Comparison of ENCODE assay signal across 34 cellular contexts in genomic region chr1:36503159-36503558, GRCh38. TPM values are rescaled to one million over a fixed set of nuclear protein-coding genes. Genes with fewer than 3 reads are reported as not detected.
DNase-seq lines count a peak whose midpoint lies in the region; ATAC-seq, FAIRE-seq and TF ChIP-seq lines count a peak whose summit lies in the region.
"Had no signal": no experiment of that assay in that cellular context is flagged by ENCODE, and none has a peak within 500 bp of the region (broad histone marks: within the 10 kb centered on the region; RNA-seq: fewer than 3 reads in every experiment).

No MANE protein-coding gene starts in this region.

- POLR2A ChIA-PET in HepG2 (lab: Yijun Ruan, JAX), result no interaction called here

- WGBS in HepG2 (ENCODE audit: low lambda C conversion rate), result 0% methylated on average over 1 of the region's 1 CpG
- 33% methylated on average over 1 of the region's 1 CpG for WGBS in right lobe of liver (ENCODE audit: insufficient coverage, low coverage, low lambda C conversion rate, missing lambda C conversion rate)

- intact Hi-C loops in HepG2 (cut with micrococcal nuclease; ENCODE audit: unreplicated experiment) (no loop called here), right lobe of liver (cut with DNase I) (no loop called here)

- no peaks in the 10 kb centered on the region for H3K79me2 ChIP-seq in HepG2 (ENCODE audit: insufficient read depth, low read length)

- H3K4me2 ChIP-seq in HepG2 (ENCODE audit: low read depth, low read length), result no peak overlapping the region; the same call in 1 of the 2 replicates
- H3K4me2 ChIP-seq: A549; BLaER1; BLaER1 treated with 17β-estradiol and CSF1 and Interleukin-3, amounts not matched to agents 10 nM and 100 nM had no signal

- DNase-seq in HepG2 (ENCODE audit: low spot score), result no peak
- no peak for DNase-seq in right lobe of liver
- DNase-seq: 8988T; ACHN; AML-193; BE2C; C1 segment of cervical spinal cord; Caco-2; Calu3; CD4-positive, alpha-beta memory T cell; CD4-positive, alpha-beta T cell; CD4-positive, CD25-positive, alpha-beta regulatory T cell; CD8-positive, alpha-beta T cell; COR-L47; DMS 273 treated with DMSO at 0.1 percent for 48 hours; DMS153; DMS53; DMS79; DMS79 treated with DMSO at 0.1 percent for 48 hours; DND-41; EL had no signal

- ATAC-seq in HepG2, result no peak
- no peak for ATAC-seq in right lobe of liver
- ATAC-seq: A549; CD8-positive, alpha-beta T cell had no signal

- in situ Hi-C loops in HepG2 (cut with HindIII; ENCODE audit: extremely low pct_ligation_motif_present, low pct_unique_long_range_greater_than_20kb), result no loop called here

- no peak overlapping the region for H3K27ac ChIP-seq in HepG2 (ENCODE audit: extremely low read length, insufficient read depth, low read length)
- no peak overlapping the region for H3K27ac ChIP-seq in right lobe of liver
- H3K27ac ChIP-seq: 22Rv1; A549; BLaER1; BLaER1 treated with 17β-estradiol and CSF1 and Interleukin-3, amounts not matched to agents 10 nM and 100 nM; C4-2B had no signal

- no peak for TF ChIP-seq EP300 in HepG2 (IDR thresholded peaks at IDR 0.05; ENCODE audit: low read depth in 2 of 2, low read length in 2 of 2)
- no peak for TF ChIP-seq EP300 in HepG2 (CRISPR knock-in tag; IDR thresholded peaks at IDR 0.05; ENCODE audit: borderline replicate concordance)

- no peak for FAIRE-seq in HepG2 (lab: Jason Lieb, UNC)
- FAIRE-seq: A204.1, A549, D721Med had no signal

- CTCF ChIA-PET in HepG2 (lab: Yijun Ruan, JAX; ENCODE audit: low intra/inter-chr PET ratio, low total read pairs), result no interaction called here

- no peak overlapping the region for H2AFZ ChIP-seq in HepG2 (ENCODE audit: low read length)

- H3K9me3 ChIP-seq in HepG2 (ENCODE audit: low read length) (no peaks in the 10 kb centered on the region), right lobe of liver (no peaks in the 10 kb centered on the region)
- H3K9me3 ChIP-seq: A549, BE2C, BLaER1, Caco-2 had no signal

- TF ChIP-seq CTCF in HepG2 (CRISPR knock-in tag; IDR thresholded peaks at IDR 0.05) (no peak), right lobe of liver (IDR thresholded peaks at IDR 0.05) (no peak)

- TF ChIP-seq RAD21 in HepG2 (CRISPR knock-in tag; IDR thresholded peaks at IDR 0.05), result no peak

- TF ChIP-seq POLR2A in HepG2 (IDR thresholded peaks at IDR 0.05; ENCODE audit: insufficient read depth in 1 of 2, low read depth in 2 of 2, low read length in 2 of 2), result no peak
- TF ChIP-seq POLR2A in right lobe of liver (IDR thresholded peaks at IDR 0.05), result no peak

- no peak overlapping the region for H3K4me3 ChIP-seq in HepG2 (replicated peaks in 1 of 3; ENCODE audit: insufficient read depth in 1 of 3, low read depth in 2 of 3, low read length in 3 of 3)
- H3K4me3 ChIP-seq in right lobe of liver, result no peak overlapping the region
- H3K4me3 ChIP-seq: A549; BLaER1; BLaER1 treated with 17β-estradiol and CSF1 and Interleukin-3, amounts not matched to agents 10 nM and 100 nM had no signal

- H3K9ac ChIP-seq in HepG2 (ENCODE audit: insufficient read depth, low read depth, low read length), result no peak overlapping the region
- H3K9ac ChIP-seq: BLaER1; BLaER1 treated with 17β-estradiol and CSF1 and Interleukin-3, amounts not matched to agents 10 nM and 100 nM had no signal

- BruUV-seq in HepG2 (replicated peaks; lab: Mats Ljungman, UMichigan), result no TSS peak

- no peaks in the 10 kb centered on the region for H4K20me1 ChIP-seq in HepG2 (ENCODE audit: insufficient read depth, low read length)
- H4K20me1 ChIP-seq: BLaER1; BLaER1 treated with 17β-estradiol and CSF1 and Interleukin-3, amounts not matched to agents 10 nM and 100 nM had no signal

- H3K4me1 ChIP-seq in HepG2 (ENCODE audit: insufficient read depth, low read length) (peaks cover 52% of the 10 kb centered on the region), right lobe of liver (no peaks in the 10 kb centered on the region)
- H3K4me1 ChIP-seq: BE2C; BLaER1 treated with 17β-estradiol and CSF1 and Interleukin-3, amounts not matched to agents 10 nM and 100 nM; Caco-2 had no signal

- H3K36me3 ChIP-seq in HepG2 (replicated peaks in 1 of 2; ENCODE audit: control insufficient read depth in 1 of 2, insufficient read depth in 2 of 2, low read length in 2 of 2) (no peaks in the 10 kb centered on the region), right lobe of liver (no peaks in the 10 kb centered on the region)
- H3K36me3 ChIP-seq: BE2C; BLaER1; BLaER1 treated with 17β-estradiol and CSF1 and Interleukin-3, amounts not matched to agents 10 nM and 100 nM had no signal

- H3K27me3 ChIP-seq in HepG2 (ENCODE audit: control insufficient read depth in 1 of 2, insufficient read depth in 2 of 2, low read length in 2 of 2), result no peaks in the 10 kb centered on the region
- no peaks in the 10 kb centered on the region for H3K27me3 ChIP-seq in right lobe of liver
- H3K27me3 ChIP-seq: BE2C; BLaER1; BLaER1 treated with 17β-estradiol and CSF1 and Interleukin-3, amounts not matched to agents 10 nM and 100 nM had no signal

RNA-seq across cellular contexts. Expression of gene CSF3R, which starts 20.4 kb away (rescaled TPM):
- total RNA-seq in HepG2 (2016; rRNA removed; fragmentation: Illumina TruSeq; extraction: Trizol) (3.5 and 11.9 TPM in 2 replicates), right lobe of liver (10 to 100 TPM in 3 of 6 experiments, 1 to 10 TPM in 3; 4.1 to 14.0 (median 9.5) TPM)
- 2.8 and 3.1 TPM in 2 replicates for total RNA-seq in HepG2 (2016; cell fraction: cytosol; rRNA removed; fragmentation: Illumina TruSeq; extraction: Trizol; ENCODE audit: low read depth)
- 3.2 and 11.8 TPM in 2 replicates for total RNA-seq in HepG2 (2016; cell fraction: insoluble cytoplasmic fraction; rRNA removed; fragmentation: Illumina TruSeq; extraction: Trizol)
- 5.6 and 6.3 TPM in 2 replicates for total RNA-seq in HepG2 (2016; cell fraction: membrane; rRNA removed; fragmentation: Illumina TruSeq; extraction: Trizol)
- total RNA-seq in HepG2 (2016; cell fraction: nucleus; rRNA removed; fragmentation: Illumina TruSeq; extraction: Trizol), result 17.4 and 18.5 TPM in 2 replicates
- polyA plus RNA-seq in HepG2 (2011; rRNA removed), result 28.8 and 45.4 TPM in 2 replicates
- polyA plus RNA-seq in HepG2 (2011; cell fraction: cytosol; rRNA removed), result 14.7 and 16.4 TPM in 2 replicates
- 91.0 and 108 TPM in 2 replicates for polyA plus RNA-seq in HepG2 (2011; cell fraction: nucleus; rRNA removed)
- 30.0 and 40.7 TPM in 2 replicates for polyA plus RNA-seq in HepG2 (2012)
- polyA plus RNA-seq in HepG2 (2016; cell fraction: cytosol; fragmentation: Illumina TruSeq; extraction: Trizol; ENCODE audit: low read depth), result 2.0 and 2.5 TPM in 2 replicates
- polyA plus RNA-seq in HepG2 (2016; cell fraction: insoluble cytoplasmic fraction; fragmentation: Illumina TruSeq; extraction: Trizol; ENCODE audit: low read depth), result 5.0 and 5.6 TPM in 2 replicates
- polyA plus RNA-seq in HepG2 (2016; cell fraction: membrane; fragmentation: Illumina TruSeq; extraction: Trizol; ENCODE audit: low read depth), result 5.1 and 5.2 TPM in 2 replicates
- polyA plus RNA-seq in HepG2 (2016; cell fraction: nucleus; fragmentation: Illumina TruSeq; extraction: Trizol; ENCODE audit: insufficient read depth, low read depth), result 40.8 and 46.3 TPM in 2 replicates
- 1.5 and 20.2 TPM in 2 replicates for polyA minus RNA-seq in HepG2 (2011; rRNA and poly(A)+ RNA removed; ENCODE audit: low replicate concordance)
- polyA minus RNA-seq in HepG2 (2011; cell fraction: cytosol; rRNA and poly(A)+ RNA removed), result 6.9 and 10.3 TPM in 2 replicates
- polyA minus RNA-seq in HepG2 (2011; cell fraction: nucleus; rRNA and poly(A)+ RNA removed), result 28.3 and 40.9 TPM in 2 replicates
- total RNA-seq: A172, A673, Calu3, Daoy had no signal
- polyA plus RNA-seq: A549; AG04450; BJ; CD4-positive, alpha-beta memory T cell; CD8-positive, alpha-beta memory T cell had no signal

RNA-seq across cellular contexts. Expression of gene MRPS15, which starts 39.0 kb away (rescaled TPM):
- total RNA-seq in HepG2 (2016; rRNA removed; fragmentation: Illumina TruSeq; extraction: Trizol), result 113 and 137 TPM in 2 replicates
- 206 and 254 TPM in 2 replicates for total RNA-seq in HepG2 (2016; cell fraction: cytosol; rRNA removed; fragmentation: Illumina TruSeq; extraction: Trizol; ENCODE audit: low read depth)
- 122 and 135 TPM in 2 replicates for total RNA-seq in HepG2 (2016; cell fraction: insoluble cytoplasmic fraction; rRNA removed; fragmentation: Illumina TruSeq; extraction: Trizol)
- total RNA-seq in HepG2 (2016; cell fraction: membrane; rRNA removed; fragmentation: Illumina TruSeq; extraction: Trizol), result 170 and 207 TPM in 2 replicates
- 55.2 and 55.8 TPM in 2 replicates for total RNA-seq in HepG2 (2016; cell fraction: nucleus; rRNA removed; fragmentation: Illumina TruSeq; extraction: Trizol)
- 53.3 and 59.0 TPM in 2 replicates for polyA plus RNA-seq in HepG2 (2011; rRNA removed)
- polyA plus RNA-seq in HepG2 (2011; cell fraction: cytosol; rRNA removed), result 63.3 and 64.9 TPM in 2 replicates
- polyA plus RNA-seq in HepG2 (2011; cell fraction: nucleus; rRNA removed), result 32.6 and 45.2 TPM in 2 replicates
- 46.7 and 60.7 TPM in 2 replicates for polyA plus RNA-seq in HepG2 (2012)
- polyA plus RNA-seq in HepG2 (2016; cell fraction: cytosol; fragmentation: Illumina TruSeq; extraction: Trizol; ENCODE audit: low read depth), result 258 and 349 TPM in 2 replicates
- 167 TPM in 2 replicates for polyA plus RNA-seq in HepG2 (2016; cell fraction: insoluble cytoplasmic fraction; fragmentation: Illumina TruSeq; extraction: Trizol; ENCODE audit: low read depth)
- 198 and 246 TPM in 2 replicates for polyA plus RNA-seq in HepG2 (2016; cell fraction: membrane; fragmentation: Illumina TruSeq; extraction: Trizol; ENCODE audit: low read depth)
- 109 and 110 TPM in 2 replicates for polyA plus RNA-seq in HepG2 (2016; cell fraction: nucleus; fragmentation: Illumina TruSeq; extraction: Trizol; ENCODE audit: insufficient read depth, low read depth)
- 12.8 and 22.8 TPM in 2 replicates for polyA minus RNA-seq in HepG2 (2011; rRNA and poly(A)+ RNA removed; ENCODE audit: low replicate concordance)
- 16.6 and 17.9 TPM in 2 replicates for polyA minus RNA-seq in HepG2 (2011; cell fraction: cytosol; rRNA and poly(A)+ RNA removed)
- polyA minus RNA-seq in HepG2 (2011; cell fraction: nucleus; rRNA and poly(A)+ RNA removed), result 21.8 and 27.1 TPM in 2 replicates
- total RNA-seq in right lobe of liver, result 10 to 100 TPM; 44.9 to 63.6 (median 55.1) TPM

RNA-seq across cellular contexts. Expression of gene OSCP1, which starts 52.9 kb away (rescaled TPM):
- 0.60 and 0.86 TPM in 2 replicates for total RNA-seq in HepG2 (2016; rRNA removed; fragmentation: Illumina TruSeq; extraction: Trizol)
- 0.71 and 1.1 TPM in 2 replicates for total RNA-seq in HepG2 (2016; cell fraction: cytosol; rRNA removed; fragmentation: Illumina TruSeq; extraction: Trizol; ENCODE audit: low read depth)
- 1.0 and 1.6 TPM in 2 replicates for total RNA-seq in HepG2 (2016; cell fraction: insoluble cytoplasmic fraction; rRNA removed; fragmentation: Illumina TruSeq; extraction: Trizol)
- total RNA-seq in HepG2 (2016; cell fraction: membrane; rRNA removed; fragmentation: Illumina TruSeq; extraction: Trizol), result 0.72 and 1.4 TPM in 2 replicates
- total RNA-seq in HepG2 (2016; cell fraction: nucleus; rRNA removed; fragmentation: Illumina TruSeq; extraction: Trizol), result 0.34 and 1.4 TPM in 2 replicates
- polyA plus RNA-seq in HepG2 (2011; rRNA removed), result 0.84 and 0.85 TPM in 2 replicates
- polyA plus RNA-seq in HepG2 (2011; cell fraction: cytosol; rRNA removed), result 0.46 and 0.48 TPM in 2 replicates
- polyA plus RNA-seq in HepG2 (2011; cell fraction: nucleus; rRNA removed), result 0.23 and 0.93 TPM in 2 replicates
- polyA plus RNA-seq in HepG2 (2012), result 1.3 TPM in 2 replicates
- polyA plus RNA-seq in HepG2 (2016; cell fraction: cytosol; fragmentation: Illumina TruSeq; extraction: Trizol; ENCODE audit: low read depth), result 0.35 and 0.55 TPM in 2 replicates
- 0.72 and 0.93 TPM in 2 replicates for polyA plus RNA-seq in HepG2 (2016; cell fraction: insoluble cytoplasmic fraction; fragmentation: Illumina TruSeq; extraction: Trizol; ENCODE audit: low read depth)
- 0.69 and 1.2 TPM in 2 replicates for polyA plus RNA-seq in HepG2 (2016; cell fraction: membrane; fragmentation: Illumina TruSeq; extraction: Trizol; ENCODE audit: low read depth)
- polyA plus RNA-seq in HepG2 (2016; cell fraction: nucleus; fragmentation: Illumina TruSeq; extraction: Trizol; ENCODE audit: insufficient read depth, low read depth), result 1.1 and 1.4 TPM in 2 replicates
- 0.56 and 3.7 TPM in 2 replicates for polyA minus RNA-seq in HepG2 (2011; rRNA and poly(A)+ RNA removed; ENCODE audit: low replicate concordance)
- polyA minus RNA-seq in HepG2 (2011; cell fraction: cytosol; rRNA and poly(A)+ RNA removed), result 0.62 TPM in 1 of 2 replicates, not detected in the other
- 1.4 and 2.0 TPM in 2 replicates for polyA minus RNA-seq in HepG2 (2011; cell fraction: nucleus; rRNA and poly(A)+ RNA removed)
- 1 to 10 TPM in 5 of 6 experiments, under 1 TPM in 1; 0.40 to 4.9 (median 1.7) TPM for total RNA-seq in right lobe of liver
- total RNA-seq: CD4-positive, CD25-positive, alpha-beta regulatory T cell had no signal
- polyA plus RNA-seq: CD8-positive, alpha-beta memory T cell had no signal
